13 cellular contexts compared by ENCODE assay signal in the genomic region with DNA sequence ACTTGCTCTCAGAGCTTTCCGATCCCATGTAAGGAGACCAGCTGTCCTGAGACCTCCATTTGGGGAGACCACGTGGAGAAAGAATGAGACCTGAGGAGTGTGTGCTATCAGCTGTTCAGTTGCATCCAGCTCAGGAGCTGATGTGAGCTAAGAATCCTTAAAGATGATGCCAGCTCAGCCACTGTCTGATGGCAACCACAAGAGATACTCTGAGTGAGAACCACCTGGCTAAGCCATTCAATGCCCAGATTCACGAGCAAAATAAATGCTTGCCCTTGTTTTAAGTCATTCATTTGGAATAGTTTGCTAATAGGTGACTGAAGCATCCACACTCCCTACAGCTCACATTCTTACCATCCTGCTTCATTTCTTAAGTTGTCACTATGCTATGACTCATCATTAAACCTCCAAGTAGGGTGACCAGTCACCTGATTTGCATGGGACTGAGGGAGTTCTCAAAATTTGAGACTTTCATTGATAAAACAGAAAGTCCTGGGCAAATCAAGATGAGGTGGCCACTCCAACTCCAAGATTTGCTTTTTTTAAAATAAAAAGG. TPM values are rescaled to one million over a fixed set of nuclear protein-coding genes. Genes with fewer than 3 reads are reported as not detected.
A peak's percentile ranks its signal among the peaks of the same experiment; 100 is the strongest.
DNase-seq lines count a peak whose midpoint lies in the region; ATAC-seq lines count a peak whose summit lies in the region.
"Had no signal": no experiment of that assay in that cellular context is flagged by ENCODE, and none has a peak within 500 bp of the region (broad histone marks: within the 10 kb centered on the region; RNA-seq: fewer than 3 reads in every experiment).

No MANE protein-coding gene starts in this region.

- peaks cover 25 to 71% (median 50%) of the 10 kb centered on the region in 7 donors for H3K4me1 Mint-ChIP-seq in naive thymus-derived CD4-positive, alpha-beta T cell

- peaks cover 0 to 70% (median 0%) of the 10 kb centered on the region in 5 donors for H3K27me3 Mint-ChIP-seq in naive thymus-derived CD4-positive, alpha-beta T cell

- no peaks in the 10 kb centered on the region for H3K36me3 ChIP-seq in SJCRH30
- no peaks in the 10 kb centered on the region for H3K36me3 ChIP-seq in naive thymus-derived CD4-positive, alpha-beta T cell (ENCODE audit: control insufficient read depth in 2 of 3, insufficient read depth in 3 of 3, low read length in 3 of 3)
- H3K36me3 ChIP-seq: neutrophil had no signal

- H3K9me3 Mint-ChIP-seq in naive thymus-derived CD4-positive, alpha-beta T cell = peaks cover 0 to 11% (median 0%) of the 10 kb centered on the region in 11 donors

- H3K9me3 ChIP-seq in SJCRH30 (replicated peaks) = no peaks in the 10 kb centered on the region
- H3K9me3 ChIP-seq in naive thymus-derived CD4-positive, alpha-beta T cell (ENCODE audit: control insufficient read depth in 2 of 3, low read length in 3 of 3) = no peaks in the 10 kb centered on the region
- H3K9me3 ChIP-seq: neutrophil had no signal

- H3K4me1 ChIP-seq in SJCRH30 = no peaks in the 10 kb centered on the region
- peaks cover 34 to 41% of the 10 kb centered on the region in 2 donors for H3K4me1 ChIP-seq in naive thymus-derived CD4-positive, alpha-beta T cell (ENCODE audit: control insufficient read depth in 2 of 2, insufficient read depth in 2 of 2, low read length in 2 of 2)

- ATAC-seq in GM19397 (IDR thresholded peaks at IDR 0.05; ENCODE audit: unreplicated experiment) (peak; percentile 52), HG02973 (IDR thresholded peaks at IDR 0.05; ENCODE audit: unreplicated experiment) (peak; percentile 60)
- no peak for ATAC-seq in naive thymus-derived CD4-positive, alpha-beta T cell

- peaks cover 0 to 6% (median 0%) of the 10 kb centered on the region in 5 donors for H3K36me3 Mint-ChIP-seq in naive thymus-derived CD4-positive, alpha-beta T cell

- H3K27ac ChIP-seq in SJCRH30 = no peak overlapping the region
- no peak overlapping the region for H3K27ac ChIP-seq in naive thymus-derived CD4-positive, alpha-beta T cell (ENCODE audit: low read depth, low read length)
- H3K27ac ChIP-seq: coronary artery, neutrophil had no signal

- POLR2A ChIA-PET in naive thymus-derived CD4-positive, alpha-beta T cell (lab: Charles Lee) = interaction anchor here (1.4 kb wide), 1 partner anchor 13 kb away, joined by 3 read pairs; no protein-coding TSS in a partner anchor

- CTCF ChIA-PET in naive thymus-derived CD4-positive, alpha-beta T cell (lab: Charles Lee) = interaction anchor here (0.7 kb wide), 1 partner anchor 40 kb away, joined by 4 read pairs; no protein-coding TSS in a partner anchor

- no peaks in the 10 kb centered on the region for H3K27me3 ChIP-seq in SJCRH30
- no peaks in the 10 kb centered on the region for H3K27me3 ChIP-seq in naive thymus-derived CD4-positive, alpha-beta T cell (ENCODE audit: control insufficient read depth in 2 of 2, insufficient read depth in 2 of 2, low read length in 2 of 2)
- H3K27me3 ChIP-seq: neutrophil had no signal

- H3K27ac Mint-ChIP-seq in naive thymus-derived CD4-positive, alpha-beta T cell = peak overlapping the region in 1 of 9 donors; percentile 32

- H3K4me3 Mint-ChIP-seq in naive thymus-derived CD4-positive, alpha-beta T cell = no peak overlapping the region

- no peak overlapping the region for H3K4me3 ChIP-seq in SJCRH30
- no peak overlapping the region for H3K4me3 ChIP-seq in naive thymus-derived CD4-positive, alpha-beta T cell (ENCODE audit: low read length)
- H3K4me3 ChIP-seq: coronary artery had no signal

- intact Hi-C loops in naive thymus-derived CD4-positive, alpha-beta T cell (cut with micrococcal nuclease) = loop anchor here (5.0 kb wide), 2 partner anchors 77 to 93 kb away; partner anchors contain the start of gene NMD3 (in 2 of the 2)

- peak; percentile 42 for DNase-seq in COLO829 (ENCODE audit: low spot score)
- peak; percentile 21 to 38 for DNase-seq in SJCRH30
- DNase-seq in SIG-M5 (lab: John Stamatoyannopoulos, UW) = no peak
- DNase-seq in NCI-H1105 treated with DMSO at 0.1 percent for 48 hours (lab: John Stamatoyannopoulos, UW) = no peak
- DNase-seq in stimulated activated CD4-positive, alpha-beta T cell treated with anti-CD3 and anti-CD28 coated beads, Interleukin-1b, Interleukin-23, amount 100 ng/mL, for 48 hours = no peak
- DNase-seq in naive thymus-derived CD4-positive, alpha-beta T cell = no peak
- DNase-seq: activated T-cell treated with anti-CD3 and anti-CD28 coated beads, Interleukin-2, amount 50 U/mL, for 1 hour; NCI-H2227 treated with DMSO at 0.1 percent for 48 hours; T-helper 1 cell had no signal

RNA-seq across cellular contexts. Expression of gene SPTSSB, which starts 56.4 kb away (rescaled TPM):
- total RNA-seq in SJCRH30 (2014; rRNA removed; shearing (Covaris generic)) = 0.12 and 0.18 TPM in 2 replicates
- total RNA-seq in naive thymus-derived CD4-positive, alpha-beta T cell = 1 to 10 TPM in 1 of 5 experiments, under 1 TPM in 1, not detected in 3; 0.34 to 1.6 TPM
- not detected for polyA plus RNA-seq in naive thymus-derived CD4-positive, alpha-beta T cell

Comparison
In these comparisons a context has a peak if more than half of its experiments do, and no peak if none do; other contexts are left out.
1. DNase-seq: peak in COLO829 (single experiment) and SJCRH30 (2 of 2); none in SIG-M5 (single experiment), NCI-H1105 treated with DMSO at 0.1 percent for 48 hours (single experiment), stimulated activated CD4-positive, alpha-beta T cell treated with anti-CD3 and anti-CD28 coated beads, Interleukin-1b, Interleukin-23, amount 100 ng/mL, for 48 hours (single experiment) and naive thymus-derived CD4-positive, alpha-beta T cell (0 of 9).